ENCODE assay signal across 26 cellular contexts in genomic region chrX:129998006-129998405, GRCh38.
"Had no signal": no experiment of that assay in that cellular context is flagged by ENCODE, and none has a peak within 500 bp of the region (broad histone marks: within the 10 kb centered on the region; RNA-seq: fewer than 3 reads in every experiment).

No MANE protein-coding gene starts in this region.

- H3K4me3 ChIP-seq: coronary artery, dorsolateral prefrontal cortex, esophagus squamous epithelium, gastrocnemius medialis, heart left ventricle, hepatocyte, lower lobe of right lung, mucosa of descending colon had no signal

- DNase-seq: dermis blood vessel endothelial cell; dorsolateral prefrontal cortex; effector CD4-positive, alpha-beta T cell; effector memory CD4-positive, alpha-beta T cell; esophagus squamous epithelium; foreskin fibroblast; foreskin melanocyte; gastrocnemius medialis; heart left ventricle; hypothalamus; immature natural killer cell; islet precursor cell; kidney; kidney glomerular epithelial cell; left colon; left ventricle myocardium superior; lower lobe of right lung; mesenchymal stem cell; mucosa of descending colon; naive thymus-derived CD4-positive, alpha-beta T cell had no signal

- H3K4me1 ChIP-seq: gastrocnemius medialis, lower lobe of right lung had no signal

- FAIRE-seq: colon, endothelial cell of umbilical vein, kidney had no signal

- H3K9me3 ChIP-seq: esophagus squamous epithelium, gastrocnemius medialis, heart left ventricle, lower lobe of right lung, mucosa of descending colon had no signal

- H3K27ac ChIP-seq: coronary artery, dorsolateral prefrontal cortex, esophagus squamous epithelium, gastrocnemius medialis, heart left ventricle, hepatocyte, lower lobe of right lung had no signal

- H3K4me2 ChIP-seq: hepatocyte had no signal

- H2AFZ ChIP-seq: hepatocyte had no signal

- ATAC-seq: esophagus mucosa; gastrocnemius medialis; heart left ventricle; left colon; left lobe of liver; left ventricle myocardium superior; lower lobe of right lung; mucosa of descending colon; naive thymus-derived CD4-positive, alpha-beta T cell had no signal

- H3K27me3 ChIP-seq: esophagus squamous epithelium, gastrocnemius medialis, heart left ventricle, hepatocyte had no signal

- H3K36me3 ChIP-seq: esophagus squamous epithelium, gastrocnemius medialis, lower lobe of right lung had no signal
